9 cellular contexts compared by ENCODE assay signal in genomic region chr7:6026917-6027316, GRCh38. TPM values are rescaled to one million over a fixed set of nuclear protein-coding genes. Genes with fewer than 3 reads are reported as not detected.
DNase-seq lines count a peak whose midpoint lies in the region; ATAC-seq, FAIRE-seq and TF ChIP-seq lines count a peak whose summit lies in the region.
"Had no signal": no experiment of that assay in that cellular context is flagged by ENCODE, and none has a peak within 500 bp of the region (broad histone marks: within the 10 kb centered on the region; RNA-seq: fewer than 3 reads in every experiment).

No MANE protein-coding gene starts in this region.

- peaks cover 41% of the 10 kb centered on the region for H3K79me1 ChIP-seq in mesenchymal stem cell (replicated peaks; ENCODE audit: low read length, poor library complexity, severe bottlenecking)

- H4K8ac ChIP-seq in mesenchymal stem cell (ENCODE audit: low read length), result peak overlapping the region; percentile 53

- no peak overlapping the region for H3K4ac ChIP-seq in mesenchymal stem cell (ENCODE audit: low read depth in 1 of 2, low read length in 2 of 2)

- no peak overlapping the region for H2AFZ ChIP-seq in mesenchymal stem cell (ENCODE audit: low read depth, low read length)

- H3K9ac ChIP-seq in mesenchymal stem cell (ENCODE audit: low read length), result no peak overlapping the region

- 95% methylated on average over 8 of the region's 8 CpGs for WGBS in mesenchymal stem cell

- TF ChIP-seq CTCF in 22Rv1 (IDR thresholded peaks at IDR 0.05) (no peak), brain microvascular endothelial cell (IDR thresholded peaks at IDR 0.05; ENCODE audit: low read depth, low read length, missing control alignments) (no peak)

- no peak for TF ChIP-seq POLR2A in GM12892 (IDR thresholded peaks at IDR 0.05; ENCODE audit: low read depth, low read length)

- H3K36me3 ChIP-seq in mesenchymal stem cell (ENCODE audit: control insufficient read depth in 1 of 2, insufficient read depth in 2 of 2, low read depth in 1 of 2, low read length in 2 of 2) (peaks cover 73 to 93% of the 10 kb centered on the region in 2 experiments), brain microvascular endothelial cell (replicated peaks) (peaks cover 79% of the 10 kb centered on the region)

- H3K27ac Mint-ChIP-seq in activated naive CD8-positive, alpha-beta T cell, result peak overlapping the region; percentile 78

- H3K23ac ChIP-seq in mesenchymal stem cell (ENCODE audit: low read length in 2 of 2), result no peak overlapping the region

- H3K4me3 Mint-ChIP-seq in activated naive CD8-positive, alpha-beta T cell, result peak overlapping the region; percentile 75

- no peak overlapping the region for H2BK120ac ChIP-seq in mesenchymal stem cell (ENCODE audit: low read depth, low read length)

- DNase-seq in mesenchymal stem cell (no peak), GM12892 (ENCODE audit: insufficient read length) (no peak), glomerular visceral epithelial cell (ENCODE audit: extremely low spot score) (no peak), brain microvascular endothelial cell (no peak)
- DNase-seq in stimulated activated CD4-positive, alpha-beta T cell treated with anti-CD3 and anti-CD28 coated beads, Interleukin-4, amount 100 ng/mL, for 4 hours, result no peak

- peak; percentile 33 for ATAC-seq in HG03045 (IDR thresholded peaks at IDR 0.05; ENCODE audit: unreplicated experiment)

- H3K36me3 Mint-ChIP-seq in activated naive CD8-positive, alpha-beta T cell, result peaks cover 6% of the 10 kb centered on the region

- H2AK5ac ChIP-seq in mesenchymal stem cell (ENCODE audit: low read length, severe bottlenecking), result no peak overlapping the region

- FAIRE-seq in GM12892 (lab: Jason Lieb, UNC), result no peak

- no peak overlapping the region for H2BK15ac ChIP-seq in mesenchymal stem cell (ENCODE audit: low read depth, poor library complexity, severe bottlenecking)

- H4K91ac ChIP-seq in mesenchymal stem cell (ENCODE audit: low read length), result peak overlapping the region; percentile 47

- H3K9me3 Mint-ChIP-seq in activated naive CD8-positive, alpha-beta T cell (ENCODE audit: low read depth), result no peaks in the 10 kb centered on the region

- no peak overlapping the region for H2BK5ac ChIP-seq in mesenchymal stem cell (ENCODE audit: low read depth, low read length, poor library complexity, severe bottlenecking)

- no peaks in the 10 kb centered on the region for H3K9me3 ChIP-seq in mesenchymal stem cell (ENCODE audit: control insufficient read depth, low read length)
- H3K9me3 ChIP-seq: tibial nerve had no signal

- H3K27me3 ChIP-seq in mesenchymal stem cell (ENCODE audit: control insufficient read depth in 1 of 2, insufficient read depth in 1 of 2, low read length in 2 of 2) (no peaks in the 10 kb centered on the region), brain microvascular endothelial cell (replicated peaks) (no peaks in the 10 kb centered on the region)
- H3K27me3 ChIP-seq: tibial nerve had no signal

- H3K4me2 ChIP-seq in mesenchymal stem cell (ENCODE audit: low read length, poor library complexity, severe bottlenecking), result no peak overlapping the region

- peaks cover 4% of the 10 kb centered on the region for H3K4me1 ChIP-seq in mesenchymal stem cell (ENCODE audit: control insufficient read depth, insufficient read depth, low read depth, low read length)

- no peak overlapping the region for H3K14ac ChIP-seq in mesenchymal stem cell (ENCODE audit: low read length in 2 of 2)

- no peak overlapping the region for H2BK12ac ChIP-seq in mesenchymal stem cell (ENCODE audit: low read length in 2 of 2)

- H3K18ac ChIP-seq in mesenchymal stem cell (ENCODE audit: low read depth in 1 of 2, low read length in 2 of 2), result no peak overlapping the region

- H3K4me3 ChIP-seq in mesenchymal stem cell (ENCODE audit: insufficient read depth in 1 of 2, low read depth in 1 of 2, low read length in 2 of 2) (peak overlapping the region in 1 of 2 experiments; percentile 39), brain microvascular endothelial cell (ENCODE audit: low read depth, low read length) (no peak overlapping the region)

- in situ Hi-C loops in brain microvascular endothelial cell (cut with HindIII; ENCODE audit: low pct_ligation_motif_present, low sequenced_read_pairs), result loop anchor here (25.0 kb wide), 1 partner anchor 110 kb away; no protein-coding TSS in a partner anchor

- peaks cover 24% of the 10 kb centered on the region for H3K4me1 Mint-ChIP-seq in activated naive CD8-positive, alpha-beta T cell (ENCODE audit: low read depth)

- no peaks in the 10 kb centered on the region for H3K27me3 Mint-ChIP-seq in activated naive CD8-positive, alpha-beta T cell

- H3K27ac ChIP-seq in 22Rv1 (peak overlapping the region; percentile 8; the same call in 1 of the 2 replicates), mesenchymal stem cell (ENCODE audit: low read length, poor library complexity, severe bottlenecking) (no peak overlapping the region), brain microvascular endothelial cell (no peak overlapping the region)

RNA-seq across cellular contexts. Expression of gene ANKRD61, which starts 4.3 kb away (rescaled TPM):
- polyA plus RNA-seq in mesenchymal stem cell (2013, experiment 1 of 2), result 0.10 TPM
- polyA plus RNA-seq in mesenchymal stem cell (2013, experiment 2 of 2), result 0.12 TPM
- 0.76 TPM for polyA plus RNA-seq in GM12892 (2012; ENCODE audit: missing spikeins)

RNA-seq across cellular contexts. Expression of gene AIMP2, which starts 17.8 kb away (rescaled TPM):
- polyA plus RNA-seq in mesenchymal stem cell (2013, experiment 1 of 2), result 45.3 TPM
- polyA plus RNA-seq in mesenchymal stem cell (2013, experiment 2 of 2), result 43.3 TPM
- 30.6 TPM for polyA plus RNA-seq in GM12892 (2012; ENCODE audit: missing spikeins)

RNA-seq across cellular contexts. Expression of gene PMS2, which starts 18.1 kb away (rescaled TPM):
- polyA plus RNA-seq in mesenchymal stem cell (2013, experiment 1 of 2), result 6.3 TPM
- polyA plus RNA-seq in mesenchymal stem cell (2013, experiment 2 of 2), result 6.5 TPM
- polyA plus RNA-seq in GM12892 (2012; ENCODE audit: missing spikeins), result 12.6 TPM

RNA-seq across cellular contexts. Expression of gene EIF2AK1, which starts 32.1 kb away (rescaled TPM):
- 61.7 TPM for polyA plus RNA-seq in mesenchymal stem cell (2013, experiment 1 of 2)
- 63.1 TPM for polyA plus RNA-seq in mesenchymal stem cell (2013, experiment 2 of 2)
- 61.8 TPM for polyA plus RNA-seq in GM12892 (2012; ENCODE audit: missing spikeins)

RNA-seq across cellular contexts. Expression of gene RSPH10B, which starts 56.4 kb away (rescaled TPM):
- 0.04 TPM for polyA plus RNA-seq in mesenchymal stem cell (2013, experiment 1 of 2)
- polyA plus RNA-seq in mesenchymal stem cell (2013, experiment 2 of 2), result 0.01 TPM
- polyA plus RNA-seq in GM12892 (2012; ENCODE audit: missing spikeins), result 0.23 TPM
